Comparison of ENCODE assay signal across 20 cellular contexts in genomic region chr18:24831871-24832665, GRCh38.
DNase-seq lines count a peak whose midpoint lies in the region; ATAC-seq, FAIRE-seq and TF ChIP-seq lines count a peak whose summit lies in the region.
"Had no signal": no experiment of that assay in that cellular context is flagged by ENCODE, and none has a peak within 500 bp of the region (broad histone marks: within the 10 kb centered on the region; RNA-seq: fewer than 3 reads in every experiment).

No MANE protein-coding gene starts in this region.

- intact Hi-C loops in left lung (cut with DNase I), result no loop called here

- no peaks in the 10 kb centered on the region for H3K27me3 ChIP-seq in Loucy (ENCODE audit: insufficient read depth, low read length, poor library complexity, severe bottlenecking)
- H3K27me3 ChIP-seq in neuron (ENCODE audit: insufficient read depth, low read length), result no peaks in the 10 kb centered on the region
- peaks cover 0 to 4% of the 10 kb centered on the region in 2 donors for H3K27me3 ChIP-seq in left lung
- H3K27me3 ChIP-seq: SJCRH30 had no signal

- H3K27me3 Mint-ChIP-seq in T-helper 2 cell treated with Interferon-gamma antibody and Interleukin-4, amounts not matched to agents 5 μg/mL and 100 μg/mL, for 36 hours (ENCODE audit: low read depth), result peaks cover 2% of the 10 kb centered on the region
- H3K27me3 Mint-ChIP-seq in stimulated activated naive CD8-positive, alpha-beta T cell treated with anti-CD3 and anti-CD28 coated beads, Interleukin-15, amount 100 ng/mL, for 72 hours, result peaks cover 28% of the 10 kb centered on the region
- H3K27me3 Mint-ChIP-seq: stimulated activated memory B cell treated with anti-CD40 and anti-IgM and Interleukin-4, amounts not matched to agents 10 μg/mL and 1 μg/mL and 100 μg/mL, for 72 hours had no signal

- no peaks in the 10 kb centered on the region for H4K20me1 ChIP-seq in Loucy (ENCODE audit: insufficient read depth, low read length, poor library complexity, severe bottlenecking)

- H2AFZ ChIP-seq in Loucy (ENCODE audit: low read length) (no peak overlapping the region), neuron (ENCODE audit: low read depth, low read length) (peak overlapping the region; percentile 29)

- H3K79me2 ChIP-seq in Loucy (ENCODE audit: insufficient read depth, low read length), result no peaks in the 10 kb centered on the region

- peak; percentile 64 for DNase-seq in ecto neural progenitor cell (ENCODE audit: low spot score)
- no peak for DNase-seq in T-helper 2 cell treated with Interferon-gamma antibody and Interleukin-4, amounts not matched to agents 5 μg/mL and 100 μg/mL, for 36 hours (ENCODE audit: low spot score)
- no peak for DNase-seq in stimulated activated naive CD8-positive, alpha-beta T cell treated with anti-CD3 and anti-CD28 coated beads, Interleukin-15, amount 100 ng/mL, for 72 hours
- DNase-seq in left lung, result no peak
- DNase-seq: activated CD8-positive, alpha-beta memory T cell treated with anti-CD3 and anti-CD28 coated beads, Interleukin-2, amount 50 U/mL, for 48 hours; CD4-positive, alpha-beta T cell; DMS53; gastrocnemius medialis; H9; kidney; SJCRH30; stimulated activated CD4-positive, alpha-beta T cell treated with anti-CD3 and anti-CD28 coated beads, Interleukin-1b, Interleukin-23, amount 100 ng/mL, for 48 hours had no signal

- peaks cover 3% of the 10 kb centered on the region for H3K4me1 ChIP-seq in Loucy (ENCODE audit: insufficient read depth, low read length, poor library complexity, severe bottlenecking)
- peaks cover 28% of the 10 kb centered on the region for H3K4me1 ChIP-seq in neuron (ENCODE audit: insufficient read depth, low read length)
- no peaks in the 10 kb centered on the region for H3K4me1 ChIP-seq in left lung
- H3K4me1 ChIP-seq: gastrocnemius medialis, SJCRH30 had no signal

- H3K9me2 ChIP-seq in Loucy (replicated peaks; ENCODE audit: low read depth, low read length), result no peaks in the 10 kb centered on the region

- H3K4me3 ChIP-seq in Loucy (ENCODE audit: low read length, poor library complexity, severe bottlenecking) (no peak overlapping the region), neuron (ENCODE audit: low read length) (no peak overlapping the region), left lung (no peak overlapping the region)
- H3K4me3 ChIP-seq: gastrocnemius medialis, SJCRH30 had no signal

- FAIRE-seq in G401.6 (lab: Jason Lieb, UNC), result peak; percentile 99
- FAIRE-seq: bronchial epithelial cell, HTR-8/SVneo, kidney had no signal

- H3K9me3 ChIP-seq in Loucy (ENCODE audit: insufficient read depth, low read depth, low read length), result no peaks in the 10 kb centered on the region
- H3K9me3 ChIP-seq in neuron (ENCODE audit: low read length), result no peaks in the 10 kb centered on the region
- H3K9me3 ChIP-seq in left lung, result no peaks in the 10 kb centered on the region
- H3K9me3 ChIP-seq: gastrocnemius medialis, SJCRH30 had no signal

- no peak for ATAC-seq in stimulated activated naive CD8-positive, alpha-beta T cell treated with anti-CD3 and anti-CD28 coated beads, Interleukin-15, amount 100 ng/mL, for 72 hours
- no peak for ATAC-seq in left lung
- ATAC-seq: gastrocnemius medialis; Panc1; stimulated activated memory B cell treated with anti-CD40 and anti-IgM and Interleukin-4, amounts not matched to agents 10 μg/mL and 1 μg/mL and 100 μg/mL, for 72 hours had no signal

- no peaks in the 10 kb centered on the region for H3K36me3 Mint-ChIP-seq in T-helper 2 cell treated with Interferon-gamma antibody and Interleukin-4, amounts not matched to agents 5 μg/mL and 100 μg/mL, for 36 hours (ENCODE audit: low read depth)
- H3K36me3 Mint-ChIP-seq: stimulated activated memory B cell treated with anti-CD40 and anti-IgM and Interleukin-4, amounts not matched to agents 10 μg/mL and 1 μg/mL and 100 μg/mL, for 72 hours had no signal

- no peaks in the 10 kb centered on the region for H3F3A ChIP-seq in Loucy (ENCODE audit: low read depth)

- H3K4me2 ChIP-seq in Loucy (ENCODE audit: low read depth, low read length, poor library complexity, severe bottlenecking), result peak overlapping the region; percentile 39

- H3K4me1 Mint-ChIP-seq in T-helper 2 cell treated with Interferon-gamma antibody and Interleukin-4, amounts not matched to agents 5 μg/mL and 100 μg/mL, for 36 hours (ENCODE audit: low read depth), result no peaks in the 10 kb centered on the region
- H3K4me1 Mint-ChIP-seq in stimulated activated naive CD8-positive, alpha-beta T cell treated with anti-CD3 and anti-CD28 coated beads, Interleukin-15, amount 100 ng/mL, for 72 hours, result no peaks in the 10 kb centered on the region
- H3K4me1 Mint-ChIP-seq: stimulated activated memory B cell treated with anti-CD40 and anti-IgM and Interleukin-4, amounts not matched to agents 10 μg/mL and 1 μg/mL and 100 μg/mL, for 72 hours had no signal

- H3K27ac Mint-ChIP-seq in T-helper 2 cell treated with Interferon-gamma antibody and Interleukin-4, amounts not matched to agents 5 μg/mL and 100 μg/mL, for 36 hours, result no peak overlapping the region
- H3K27ac Mint-ChIP-seq in stimulated activated naive CD8-positive, alpha-beta T cell treated with anti-CD3 and anti-CD28 coated beads, Interleukin-15, amount 100 ng/mL, for 72 hours, result no peak overlapping the region
- H3K27ac Mint-ChIP-seq: CD4-positive, alpha-beta T cell; H9; stimulated activated memory B cell treated with anti-CD40 and anti-IgM and Interleukin-4, amounts not matched to agents 10 μg/mL and 1 μg/mL and 100 μg/mL, for 72 hours had no signal

- no peaks in the 10 kb centered on the region for H3K36me3 ChIP-seq in Loucy (ENCODE audit: insufficient read depth, low read length)
- H3K36me3 ChIP-seq in neuron (ENCODE audit: insufficient read depth, low read length), result no peaks in the 10 kb centered on the region
- no peaks in the 10 kb centered on the region for H3K36me3 ChIP-seq in left lung
- H3K36me3 ChIP-seq: gastrocnemius medialis, SJCRH30 had no signal

- H3K9ac ChIP-seq in Loucy (ENCODE audit: low read depth, low read length, poor library complexity, severe bottlenecking), result no peak overlapping the region

- H3K4me3 Mint-ChIP-seq in T-helper 2 cell treated with Interferon-gamma antibody and Interleukin-4, amounts not matched to agents 5 μg/mL and 100 μg/mL, for 36 hours, result no peak overlapping the region
- no peak overlapping the region for H3K4me3 Mint-ChIP-seq in stimulated activated naive CD8-positive, alpha-beta T cell treated with anti-CD3 and anti-CD28 coated beads, Interleukin-15, amount 100 ng/mL, for 72 hours
- H3K4me3 Mint-ChIP-seq: CD4-positive, alpha-beta T cell; H9; stimulated activated memory B cell treated with anti-CD40 and anti-IgM and Interleukin-4, amounts not matched to agents 10 μg/mL and 1 μg/mL and 100 μg/mL, for 72 hours had no signal

- no peaks in the 10 kb centered on the region for H3K9me3 Mint-ChIP-seq in T-helper 2 cell treated with Interferon-gamma antibody and Interleukin-4, amounts not matched to agents 5 μg/mL and 100 μg/mL, for 36 hours
- no peaks in the 10 kb centered on the region for H3K9me3 Mint-ChIP-seq in stimulated activated naive CD8-positive, alpha-beta T cell treated with anti-CD3 and anti-CD28 coated beads, Interleukin-15, amount 100 ng/mL, for 72 hours
- H3K9me3 Mint-ChIP-seq: CD4-positive, alpha-beta T cell; H9; stimulated activated memory B cell treated with anti-CD40 and anti-IgM and Interleukin-4, amounts not matched to agents 10 μg/mL and 1 μg/mL and 100 μg/mL, for 72 hours had no signal

- TF ChIP-seq CTCF in Loucy (conservative IDR thresholded peaks at IDR 0.05; ENCODE audit: low read length), result no peak
- TF ChIP-seq CTCF in left lung (IDR thresholded peaks at IDR 0.05), result no peak

- H3K27ac ChIP-seq in left lung, result no peak overlapping the region
- H3K27ac ChIP-seq: gastrocnemius medialis, SJCRH30, VCaP had no signal
